In genomic region chr16:89623511-89624232, GRCh38 we compare ENCODE assay signal across 1 cellular context.
A peak's percentile ranks its signal among the peaks of the same experiment; 100 is the strongest.
TF ChIP-seq lines count a peak whose summit lies in the region.

No MANE protein-coding gene starts in this region.

TF ChIP-seq in HepG2, 621 proteins besides CTCF, POLR2A, EP300 and RAD21 (continued from another document and continues in another):
- TF ChIP-seq, protein P1, sequence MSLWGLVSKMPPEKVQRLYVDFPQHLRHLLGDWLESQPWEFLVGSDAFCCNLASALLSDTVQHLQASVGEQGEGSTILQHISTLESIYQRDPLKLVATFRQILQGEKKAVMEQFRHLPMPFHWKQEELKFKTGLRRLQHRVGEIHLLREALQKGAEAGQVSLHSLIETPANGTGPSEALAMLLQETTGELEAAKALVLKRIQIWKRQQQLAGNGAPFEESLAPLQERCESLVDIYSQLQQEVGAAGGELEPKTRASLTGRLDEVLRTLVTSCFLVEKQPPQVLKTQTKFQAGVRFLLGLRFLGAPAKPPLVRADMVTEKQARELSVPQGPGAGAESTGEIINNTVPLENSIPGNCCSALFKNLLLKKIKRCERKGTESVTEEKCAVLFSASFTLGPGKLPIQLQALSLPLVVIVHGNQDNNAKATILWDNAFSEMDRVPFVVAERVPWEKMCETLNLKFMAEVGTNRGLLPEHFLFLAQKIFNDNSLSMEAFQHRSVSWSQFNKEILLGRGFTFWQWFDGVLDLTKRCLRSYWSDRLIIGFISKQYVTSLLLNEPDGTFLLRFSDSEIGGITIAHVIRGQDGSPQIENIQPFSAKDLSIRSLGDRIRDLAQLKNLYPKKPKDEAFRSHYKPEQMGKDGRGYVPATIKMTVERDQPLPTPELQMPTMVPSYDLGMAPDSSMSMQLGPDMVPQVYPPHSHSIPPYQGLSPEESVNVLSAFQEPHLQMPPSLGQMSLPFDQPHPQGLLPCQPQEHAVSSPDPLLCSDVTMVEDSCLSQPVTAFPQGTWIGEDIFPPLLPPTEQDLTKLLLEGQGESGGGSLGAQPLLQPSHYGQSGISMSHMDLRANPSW (CRISPR knock-in tag; IDR thresholded peaks at IDR 0.05; ENCODE audit: borderline replicate concordance) = no peak
- no peak for TF ChIP-seq SMC3 (IDR thresholded peaks at IDR 0.05; ENCODE audit: low read length)
- TF ChIP-seq FOSL1 (CRISPR knock-in tag; IDR thresholded peaks at IDR 0.05; ENCODE audit: borderline replicate concordance) = no peak
- no peak; a peak in 1 of 4 replicates for TF ChIP-seq REST (IDR thresholded peaks at IDR 0.05; ENCODE audit: borderline replicate concordance in 1 of 2, low read depth in 1 of 2, low read length in 2 of 2)
- TF ChIP-seq CAMTA2 (CRISPR knock-in tag; IDR thresholded peaks at IDR 0.05; ENCODE audit: borderline replicate concordance) = no peak
- no peak for TF ChIP-seq NCOA1 (CRISPR knock-in tag; IDR thresholded peaks at IDR 0.05)
- TF ChIP-seq ZNF547 (CRISPR knock-in tag; IDR thresholded peaks at IDR 0.05) = peak; percentile 61; the same call in 1 of the 2 replicates
- TF ChIP-seq ZNF687 (CRISPR knock-in tag; IDR thresholded peaks at IDR 0.05) = peak; percentile 98
- no peak for TF ChIP-seq ZNF703 (CRISPR knock-in tag; IDR thresholded peaks at IDR 0.05; ENCODE audit: borderline replicate concordance)
- no peak for TF ChIP-seq MBD4 (IDR thresholded peaks at IDR 0.05; ENCODE audit: borderline replicate concordance, low read length)
- no peak for TF ChIP-seq PAF1 (CRISPR knock-in tag; IDR thresholded peaks at IDR 0.05)
- no peak for TF ChIP-seq PLRG1 (conservative IDR thresholded peaks at IDR 0.05)
- no peak for TF ChIP-seq ZBTB42 (CRISPR knock-in tag; IDR thresholded peaks at IDR 0.05)
- TF ChIP-seq, protein P2, sequence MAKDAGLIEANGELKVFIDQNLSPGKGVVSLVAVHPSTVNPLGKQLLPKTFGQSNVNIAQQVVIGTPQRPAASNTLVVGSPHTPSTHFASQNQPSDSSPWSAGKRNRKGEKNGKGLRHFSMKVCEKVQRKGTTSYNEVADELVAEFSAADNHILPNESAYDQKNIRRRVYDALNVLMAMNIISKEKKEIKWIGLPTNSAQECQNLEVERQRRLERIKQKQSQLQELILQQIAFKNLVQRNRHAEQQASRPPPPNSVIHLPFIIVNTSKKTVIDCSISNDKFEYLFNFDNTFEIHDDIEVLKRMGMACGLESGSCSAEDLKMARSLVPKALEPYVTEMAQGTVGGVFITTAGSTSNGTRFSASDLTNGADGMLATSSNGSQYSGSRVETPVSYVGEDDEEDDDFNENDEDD (CRISPR knock-in tag; IDR thresholded peaks at IDR 0.05; ENCODE audit: borderline replicate concordance) = peak; percentile 96
- no peak for TF ChIP-seq ZBTB21 (CRISPR knock-in tag; IDR thresholded peaks at IDR 0.05)
- 0 out of 2 replicates have a peak, but pooled peaks have one; percentile 47 for TF ChIP-seq ZNF451 (CRISPR knock-in tag; IDR thresholded peaks at IDR 0.05)
- TF ChIP-seq ZNF317 (CRISPR knock-in tag; IDR thresholded peaks at IDR 0.05) = no peak
- TF ChIP-seq ZNF704 (CRISPR knock-in tag; IDR thresholded peaks at IDR 0.05; ENCODE audit: borderline replicate concordance) = no peak
- TF ChIP-seq, protein P3, sequence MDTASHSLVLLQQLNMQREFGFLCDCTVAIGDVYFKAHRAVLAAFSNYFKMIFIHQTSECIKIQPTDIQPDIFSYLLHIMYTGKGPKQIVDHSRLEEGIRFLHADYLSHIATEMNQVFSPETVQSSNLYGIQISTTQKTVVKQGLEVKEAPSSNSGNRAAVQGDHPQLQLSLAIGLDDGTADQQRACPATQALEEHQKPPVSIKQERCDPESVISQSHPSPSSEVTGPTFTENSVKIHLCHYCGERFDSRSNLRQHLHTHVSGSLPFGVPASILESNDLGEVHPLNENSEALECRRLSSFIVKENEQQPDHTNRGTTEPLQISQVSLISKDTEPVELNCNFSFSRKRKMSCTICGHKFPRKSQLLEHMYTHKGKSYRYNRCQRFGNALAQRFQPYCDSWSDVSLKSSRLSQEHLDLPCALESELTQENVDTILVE (CRISPR knock-in tag; IDR thresholded peaks at IDR 0.05) = no peak
- peak; percentile 74 for TF ChIP-seq ZFX (CRISPR knock-in tag; IDR thresholded peaks at IDR 0.05; ENCODE audit: low read depth)
- TF ChIP-seq ZNF563 (CRISPR knock-in tag; IDR thresholded peaks at IDR 0.05) = peak; percentile 27; the same call in 1 of the 2 replicates
- TF ChIP-seq FIP1L1 (IDR thresholded peaks at IDR 0.05; ENCODE audit: borderline replicate concordance, insufficient read depth, low read depth, low read length) = no peak
- no peak for TF ChIP-seq TSC22D2 (CRISPR knock-in tag; IDR thresholded peaks at IDR 0.05; ENCODE audit: borderline replicate concordance)
- no peak for TF ChIP-seq ZFP36 (IDR thresholded peaks at IDR 0.05; ENCODE audit: borderline replicate concordance, low read depth, low read length, partially characterized antibody)
- TF ChIP-seq ZNF205 (CRISPR knock-in tag; IDR thresholded peaks at IDR 0.05) = no peak
- TF ChIP-seq E2F1 (CRISPR knock-in tag; IDR thresholded peaks at IDR 0.05) = peak; percentile 41; the same call in 1 of the 2 replicates
- TF ChIP-seq ZNF883 (CRISPR knock-in tag; IDR thresholded peaks at IDR 0.05; ENCODE audit: not compliant biosample characterization) = peak; percentile 40
- TF ChIP-seq ETV5 (CRISPR knock-in tag; IDR thresholded peaks at IDR 0.05; ENCODE audit: borderline replicate concordance) = 0 out of 2 replicates have a peak, but pooled peaks have one; percentile 20
- TF ChIP-seq, protein P4, sequence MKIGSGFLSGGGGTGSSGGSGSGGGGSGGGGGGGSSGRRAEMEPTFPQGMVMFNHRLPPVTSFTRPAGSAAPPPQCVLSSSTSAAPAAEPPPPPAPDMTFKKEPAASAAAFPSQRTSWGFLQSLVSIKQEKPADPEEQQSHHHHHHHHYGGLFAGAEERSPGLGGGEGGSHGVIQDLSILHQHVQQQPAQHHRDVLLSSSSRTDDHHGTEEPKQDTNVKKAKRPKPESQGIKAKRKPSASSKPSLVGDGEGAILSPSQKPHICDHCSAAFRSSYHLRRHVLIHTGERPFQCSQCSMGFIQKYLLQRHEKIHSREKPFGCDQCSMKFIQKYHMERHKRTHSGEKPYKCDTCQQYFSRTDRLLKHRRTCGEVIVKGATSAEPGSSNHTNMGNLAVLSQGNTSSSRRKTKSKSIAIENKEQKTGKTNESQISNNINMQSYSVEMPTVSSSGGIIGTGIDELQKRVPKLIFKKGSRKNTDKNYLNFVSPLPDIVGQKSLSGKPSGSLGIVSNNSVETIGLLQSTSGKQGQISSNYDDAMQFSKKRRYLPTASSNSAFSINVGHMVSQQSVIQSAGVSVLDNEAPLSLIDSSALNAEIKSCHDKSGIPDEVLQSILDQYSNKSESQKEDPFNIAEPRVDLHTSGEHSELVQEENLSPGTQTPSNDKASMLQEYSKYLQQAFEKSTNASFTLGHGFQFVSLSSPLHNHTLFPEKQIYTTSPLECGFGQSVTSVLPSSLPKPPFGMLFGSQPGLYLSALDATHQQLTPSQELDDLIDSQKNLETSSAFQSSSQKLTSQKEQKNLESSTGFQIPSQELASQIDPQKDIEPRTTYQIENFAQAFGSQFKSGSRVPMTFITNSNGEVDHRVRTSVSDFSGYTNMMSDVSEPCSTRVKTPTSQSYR (CRISPR knock-in tag; IDR thresholded peaks at IDR 0.05; ENCODE audit: borderline replicate concordance) = 0 out of 2 replicates have a peak, but pooled peaks have one; percentile 6
- TF ChIP-seq ZBTB34 (CRISPR knock-in tag; IDR thresholded peaks at IDR 0.05) = peak; percentile 23; the same call in 1 of the 2 replicates
- no peak for TF ChIP-seq ZNF616 (CRISPR knock-in tag; IDR thresholded peaks at IDR 0.05; ENCODE audit: low read depth)
- no peak for TF ChIP-seq POLR2G (IDR thresholded peaks at IDR 0.05; ENCODE audit: low read depth, low read length)
- no peak for TF ChIP-seq BRCA1 (CRISPR knock-in tag; IDR thresholded peaks at IDR 0.05)
- TF ChIP-seq REXO4 (CRISPR knock-in tag; IDR thresholded peaks at IDR 0.05; ENCODE audit: borderline replicate concordance) = no peak
- TF ChIP-seq TFAP4 (IDR thresholded peaks at IDR 0.05; ENCODE audit: borderline replicate concordance, low read depth) = no peak
